ENCODE assay signal across 13 cellular contexts in the genomic region with DNA sequence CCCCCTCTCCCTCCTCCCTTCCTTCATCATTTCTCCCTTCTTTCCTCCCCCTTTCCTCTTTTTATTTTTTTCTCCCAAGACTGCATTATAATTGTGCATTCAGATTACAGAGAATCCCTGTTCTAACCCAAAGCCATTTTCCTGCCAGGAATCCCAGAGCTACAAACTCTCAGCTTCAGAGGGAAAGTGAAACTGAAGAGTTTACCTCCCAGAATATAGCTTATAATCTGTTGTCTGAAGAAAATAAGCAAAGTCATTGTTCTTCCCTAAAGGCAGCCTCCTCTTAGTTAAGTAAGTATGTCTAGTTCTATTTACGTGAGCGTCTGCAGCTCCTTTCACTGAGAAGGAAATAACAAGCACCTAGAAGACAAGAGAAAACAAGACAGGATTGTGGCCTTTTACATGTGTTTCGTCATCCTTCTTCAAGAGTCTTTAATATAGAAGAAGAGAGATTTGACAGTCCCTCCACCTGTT.
DNase-seq lines count a peak whose midpoint lies in the region; ATAC-seq and TF ChIP-seq lines count a peak whose summit lies in the region.
"Had no signal": no experiment of that assay in that cellular context is flagged by ENCODE, and none has a peak within 500 bp of the region (broad histone marks: within the 10 kb centered on the region; RNA-seq: fewer than 3 reads in every experiment).

No MANE protein-coding gene starts in this region.

- H3K27ac Mint-ChIP-seq in MCF 10A (ENCODE audit: low read depth, unreplicated experiment) (peak overlapping the region; percentile 5), neural progenitor cell (peak overlapping the region; percentile 52)

- no peak for DNase-seq in DND-41
- peak; percentile 44 for DNase-seq in NB4 (ENCODE audit: low read depth)
- DNase-seq in MCF 10A (ENCODE audit: unreplicated experiment), result no peak
- DNase-seq in neural progenitor cell (ENCODE audit: low spot score), result no peak
- no peak for DNase-seq in dorsolateral prefrontal cortex
- DNase-seq in NCI-H187 (lab: John Stamatoyannopoulos, UW), result no peak
- DNase-seq: colonic mucosa, EL, HCEC 1CT, head of caudate nucleus, mucosa of descending colon, SW 1271 had no signal

- H3K4me2 ChIP-seq in DND-41 (ENCODE audit: insufficient read depth, low read length) (peak overlapping the region; percentile 62), neural progenitor cell (no peak overlapping the region)

- H3K36me3 ChIP-seq in DND-41 (ENCODE audit: insufficient read depth, low read length) (no peaks in the 10 kb centered on the region), neural progenitor cell (no peaks in the 10 kb centered on the region)
- H3K36me3 ChIP-seq: colonic mucosa had no signal

- peaks cover 68% of the 10 kb centered on the region for H3K4me1 ChIP-seq in DND-41 (ENCODE audit: insufficient read depth, low read length)
- H3K4me1 ChIP-seq in neural progenitor cell, result peaks cover 8% of the 10 kb centered on the region
- H3K4me1 ChIP-seq: colonic mucosa had no signal

- ATAC-seq in DND-41 (ENCODE audit: insufficient read depth, low read depth) (peak; percentile 37), HG02884 (IDR thresholded peaks at IDR 0.05; ENCODE audit: unreplicated experiment) (no peak)
- ATAC-seq: mucosa of descending colon had no signal

- TF ChIP-seq CTCF in DND-41 (IDR thresholded peaks at IDR 0.05; ENCODE audit: borderline replicate concordance, extremely low read depth, low read length, poor library complexity, severe bottlenecking) (no peak), NB4 (IDR thresholded peaks at IDR 0.05; ENCODE audit: low read depth, low read length) (no peak), MCF 10A (IDR thresholded peaks at IDR 0.05; ENCODE audit: unreplicated experiment) (no peak), neural progenitor cell (IDR thresholded peaks at IDR 0.05) (no peak), dorsolateral prefrontal cortex (IDR thresholded peaks at IDR 0.05 in 54 of 56, conservative IDR thresholded peaks at IDR 0.05 in 2 of 56; ENCODE audit: low read depth in 1 of 56, partially characterized antibody in 56 of 56) (no peak)

- H3K27me3 ChIP-seq in DND-41 (ENCODE audit: insufficient read depth, low read length, poor library complexity) (no peaks in the 10 kb centered on the region), neural progenitor cell (no peaks in the 10 kb centered on the region), dorsolateral prefrontal cortex (no peaks in the 10 kb centered on the region)
- H3K27me3 ChIP-seq: colonic mucosa had no signal

- H3K79me2 ChIP-seq in DND-41 (ENCODE audit: insufficient read depth, low read length), result no peaks in the 10 kb centered on the region
- no peaks in the 10 kb centered on the region for H3K79me2 ChIP-seq in neural progenitor cell (ENCODE audit: low read depth)

- BruUV-seq in MCF 10A (replicated peaks; lab: Mats Ljungman, UMichigan), result no TSS peak

- H3K4me1 Mint-ChIP-seq in MCF 10A (ENCODE audit: insufficient read depth, unreplicated experiment) (peaks cover 7% of the 10 kb centered on the region), neural progenitor cell (peaks cover 14% of the 10 kb centered on the region)

- no peak overlapping the region for H3K4me3 Mint-ChIP-seq in MCF 10A (ENCODE audit: unreplicated experiment)
- no peak overlapping the region for H3K4me3 Mint-ChIP-seq in neural progenitor cell

- H2AFZ ChIP-seq in DND-41 (ENCODE audit: low read depth, low read length) (peak overlapping the region; percentile 67), neural progenitor cell (replicated peaks) (no peak overlapping the region)

- H3K4me3 ChIP-seq in DND-41 (ENCODE audit: low read depth in 1 of 2, low read length in 2 of 2), result peak overlapping the region; percentile 1 to 40; a peak in 2 of 4 replicates
- no peak overlapping the region for H3K4me3 ChIP-seq in NB4 (ENCODE audit: low read depth, low read length)
- no peak overlapping the region for H3K4me3 ChIP-seq in neural progenitor cell
- peak overlapping the region in 29 of 59 donors; percentile 5 to 50 (median 28) for H3K4me3 ChIP-seq in dorsolateral prefrontal cortex
- H3K4me3 ChIP-seq: colonic mucosa, mucosa of descending colon had no signal

- H3K9ac ChIP-seq in DND-41 (ENCODE audit: low read depth, low read length) (peak overlapping the region; percentile 58), neural progenitor cell (no peak overlapping the region)

- H3K9me3 Mint-ChIP-seq in MCF 10A (ENCODE audit: unreplicated experiment) (no peaks in the 10 kb centered on the region), neural progenitor cell (no peaks in the 10 kb centered on the region)

- H3K27ac ChIP-seq in DND-41 (ENCODE audit: low read length), result peak overlapping the region; percentile 81
- no peak overlapping the region for H3K27ac ChIP-seq in neural progenitor cell
- H3K27ac ChIP-seq in dorsolateral prefrontal cortex, result peak overlapping the region in 1 of 59 donors; percentile 32
- H3K27ac ChIP-seq: colonic mucosa had no signal

- no peak for TF ChIP-seq POLR2A in NB4 (IDR thresholded peaks at IDR 0.05; ENCODE audit: extremely low read depth, insufficient read length)

- H3F3A ChIP-seq in neural progenitor cell (ENCODE audit: low read depth), result no peaks in the 10 kb centered on the region

- H3K36me3 Mint-ChIP-seq in MCF 10A (ENCODE audit: insufficient read depth, unreplicated experiment) (no peaks in the 10 kb centered on the region), neural progenitor cell (no peaks in the 10 kb centered on the region)

- no peaks in the 10 kb centered on the region for H4K20me1 ChIP-seq in DND-41 (ENCODE audit: insufficient read depth, low read length)
- H4K20me1 ChIP-seq in neural progenitor cell (ENCODE audit: low read depth), result no peaks in the 10 kb centered on the region

- H3K27me3 Mint-ChIP-seq in MCF 10A (ENCODE audit: insufficient read depth, unreplicated experiment) (no peaks in the 10 kb centered on the region), neural progenitor cell (ENCODE audit: insufficient read depth, low read depth) (no peaks in the 10 kb centered on the region)

- CTCF ChIA-PET in MCF 10A (lab: Yijun Ruan, JAX), result interaction anchor here (0.7 to 1.0 kb wide), 2 partner anchors 10 to 177 kb away, joined by 3 to 4 read pairs; no protein-coding TSS in a partner anchor

- POLR2A ChIA-PET in MCF 10A (lab: Yijun Ruan, JAX), result interaction anchor here (0.6 to 0.8 kb wide), 2 partner anchors 220 to 253 kb away, joined by 3 read pairs; a partner anchor contains a TSS

- intact Hi-C loops in MCF 10A (cut with micrococcal nuclease), result no loop called here
- intact Hi-C loops in dorsolateral prefrontal cortex (cut with DNase I), result no loop called here

- H3K9me3 ChIP-seq in DND-41 (ENCODE audit: insufficient read depth, low read length, severe bottlenecking), result no peaks in the 10 kb centered on the region
- no peaks in the 10 kb centered on the region for H3K9me3 ChIP-seq in neural progenitor cell (ENCODE audit: low read depth)
- H3K9me3 ChIP-seq: colonic mucosa, mucosa of descending colon had no signal

Comparison
In these comparisons a context has a peak if more than half of its experiments do, and no peak if none do; other contexts are left out.
1. H3K4me3 ChIP-seq: peak in DND-41 (2 of 2); none in NB4 (single experiment) and neural progenitor cell (single experiment).